Comparison of ENCODE assay signal across 3 cellular contexts in genomic region chr3:18611991-18612390, GRCh38.
"Had no signal": no experiment of that assay in that cellular context is flagged by ENCODE, and none has a peak within 500 bp of the region (broad histone marks: within the 10 kb centered on the region; RNA-seq: fewer than 3 reads in every experiment).

No MANE protein-coding gene starts in this region.

- DNase-seq: GDM1, GF-D8 had no signal

- ATAC-seq: GM12878 had no signal

- H3K4me3 ChIP-seq: GM12878 had no signal
